In the genomic region with DNA sequence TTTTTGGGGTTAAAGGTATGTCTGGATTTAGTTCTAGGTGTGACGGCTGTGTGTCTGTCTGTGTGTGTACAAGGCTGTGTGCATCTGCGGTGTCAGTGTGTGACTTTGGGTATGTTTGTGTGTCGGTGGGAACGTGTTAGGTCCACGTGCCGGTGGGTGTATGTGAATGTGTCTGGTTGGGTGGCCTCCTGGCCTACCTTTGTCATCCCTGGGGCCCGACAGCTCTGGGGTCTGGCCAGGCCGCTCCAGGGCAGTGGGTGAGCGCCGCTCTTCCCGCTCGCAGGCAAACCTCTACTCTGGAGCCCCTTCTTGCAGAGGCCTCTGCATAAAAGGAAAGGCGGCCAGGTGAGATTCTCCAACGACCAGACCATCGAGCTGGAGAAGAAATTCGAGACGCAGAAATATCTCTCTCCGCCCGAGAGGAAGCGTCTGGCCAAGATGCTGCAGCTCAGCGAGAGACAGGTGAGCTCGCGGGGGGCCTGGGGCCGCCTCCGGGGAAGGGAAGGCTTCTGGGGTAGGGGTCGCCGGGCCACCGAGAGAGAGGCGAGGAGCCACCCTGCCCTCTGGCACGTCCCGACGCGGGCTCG, we compare ENCODE assay signal across 1 cellular context.
TF ChIP-seq lines count a peak whose summit lies in the region.

No MANE protein-coding gene starts in this region.

TF ChIP-seq in K562, 482 proteins besides CTCF, POLR2A, EP300 and RAD21 (continued from another document):
- TF ChIP-seq, protein P1, sequence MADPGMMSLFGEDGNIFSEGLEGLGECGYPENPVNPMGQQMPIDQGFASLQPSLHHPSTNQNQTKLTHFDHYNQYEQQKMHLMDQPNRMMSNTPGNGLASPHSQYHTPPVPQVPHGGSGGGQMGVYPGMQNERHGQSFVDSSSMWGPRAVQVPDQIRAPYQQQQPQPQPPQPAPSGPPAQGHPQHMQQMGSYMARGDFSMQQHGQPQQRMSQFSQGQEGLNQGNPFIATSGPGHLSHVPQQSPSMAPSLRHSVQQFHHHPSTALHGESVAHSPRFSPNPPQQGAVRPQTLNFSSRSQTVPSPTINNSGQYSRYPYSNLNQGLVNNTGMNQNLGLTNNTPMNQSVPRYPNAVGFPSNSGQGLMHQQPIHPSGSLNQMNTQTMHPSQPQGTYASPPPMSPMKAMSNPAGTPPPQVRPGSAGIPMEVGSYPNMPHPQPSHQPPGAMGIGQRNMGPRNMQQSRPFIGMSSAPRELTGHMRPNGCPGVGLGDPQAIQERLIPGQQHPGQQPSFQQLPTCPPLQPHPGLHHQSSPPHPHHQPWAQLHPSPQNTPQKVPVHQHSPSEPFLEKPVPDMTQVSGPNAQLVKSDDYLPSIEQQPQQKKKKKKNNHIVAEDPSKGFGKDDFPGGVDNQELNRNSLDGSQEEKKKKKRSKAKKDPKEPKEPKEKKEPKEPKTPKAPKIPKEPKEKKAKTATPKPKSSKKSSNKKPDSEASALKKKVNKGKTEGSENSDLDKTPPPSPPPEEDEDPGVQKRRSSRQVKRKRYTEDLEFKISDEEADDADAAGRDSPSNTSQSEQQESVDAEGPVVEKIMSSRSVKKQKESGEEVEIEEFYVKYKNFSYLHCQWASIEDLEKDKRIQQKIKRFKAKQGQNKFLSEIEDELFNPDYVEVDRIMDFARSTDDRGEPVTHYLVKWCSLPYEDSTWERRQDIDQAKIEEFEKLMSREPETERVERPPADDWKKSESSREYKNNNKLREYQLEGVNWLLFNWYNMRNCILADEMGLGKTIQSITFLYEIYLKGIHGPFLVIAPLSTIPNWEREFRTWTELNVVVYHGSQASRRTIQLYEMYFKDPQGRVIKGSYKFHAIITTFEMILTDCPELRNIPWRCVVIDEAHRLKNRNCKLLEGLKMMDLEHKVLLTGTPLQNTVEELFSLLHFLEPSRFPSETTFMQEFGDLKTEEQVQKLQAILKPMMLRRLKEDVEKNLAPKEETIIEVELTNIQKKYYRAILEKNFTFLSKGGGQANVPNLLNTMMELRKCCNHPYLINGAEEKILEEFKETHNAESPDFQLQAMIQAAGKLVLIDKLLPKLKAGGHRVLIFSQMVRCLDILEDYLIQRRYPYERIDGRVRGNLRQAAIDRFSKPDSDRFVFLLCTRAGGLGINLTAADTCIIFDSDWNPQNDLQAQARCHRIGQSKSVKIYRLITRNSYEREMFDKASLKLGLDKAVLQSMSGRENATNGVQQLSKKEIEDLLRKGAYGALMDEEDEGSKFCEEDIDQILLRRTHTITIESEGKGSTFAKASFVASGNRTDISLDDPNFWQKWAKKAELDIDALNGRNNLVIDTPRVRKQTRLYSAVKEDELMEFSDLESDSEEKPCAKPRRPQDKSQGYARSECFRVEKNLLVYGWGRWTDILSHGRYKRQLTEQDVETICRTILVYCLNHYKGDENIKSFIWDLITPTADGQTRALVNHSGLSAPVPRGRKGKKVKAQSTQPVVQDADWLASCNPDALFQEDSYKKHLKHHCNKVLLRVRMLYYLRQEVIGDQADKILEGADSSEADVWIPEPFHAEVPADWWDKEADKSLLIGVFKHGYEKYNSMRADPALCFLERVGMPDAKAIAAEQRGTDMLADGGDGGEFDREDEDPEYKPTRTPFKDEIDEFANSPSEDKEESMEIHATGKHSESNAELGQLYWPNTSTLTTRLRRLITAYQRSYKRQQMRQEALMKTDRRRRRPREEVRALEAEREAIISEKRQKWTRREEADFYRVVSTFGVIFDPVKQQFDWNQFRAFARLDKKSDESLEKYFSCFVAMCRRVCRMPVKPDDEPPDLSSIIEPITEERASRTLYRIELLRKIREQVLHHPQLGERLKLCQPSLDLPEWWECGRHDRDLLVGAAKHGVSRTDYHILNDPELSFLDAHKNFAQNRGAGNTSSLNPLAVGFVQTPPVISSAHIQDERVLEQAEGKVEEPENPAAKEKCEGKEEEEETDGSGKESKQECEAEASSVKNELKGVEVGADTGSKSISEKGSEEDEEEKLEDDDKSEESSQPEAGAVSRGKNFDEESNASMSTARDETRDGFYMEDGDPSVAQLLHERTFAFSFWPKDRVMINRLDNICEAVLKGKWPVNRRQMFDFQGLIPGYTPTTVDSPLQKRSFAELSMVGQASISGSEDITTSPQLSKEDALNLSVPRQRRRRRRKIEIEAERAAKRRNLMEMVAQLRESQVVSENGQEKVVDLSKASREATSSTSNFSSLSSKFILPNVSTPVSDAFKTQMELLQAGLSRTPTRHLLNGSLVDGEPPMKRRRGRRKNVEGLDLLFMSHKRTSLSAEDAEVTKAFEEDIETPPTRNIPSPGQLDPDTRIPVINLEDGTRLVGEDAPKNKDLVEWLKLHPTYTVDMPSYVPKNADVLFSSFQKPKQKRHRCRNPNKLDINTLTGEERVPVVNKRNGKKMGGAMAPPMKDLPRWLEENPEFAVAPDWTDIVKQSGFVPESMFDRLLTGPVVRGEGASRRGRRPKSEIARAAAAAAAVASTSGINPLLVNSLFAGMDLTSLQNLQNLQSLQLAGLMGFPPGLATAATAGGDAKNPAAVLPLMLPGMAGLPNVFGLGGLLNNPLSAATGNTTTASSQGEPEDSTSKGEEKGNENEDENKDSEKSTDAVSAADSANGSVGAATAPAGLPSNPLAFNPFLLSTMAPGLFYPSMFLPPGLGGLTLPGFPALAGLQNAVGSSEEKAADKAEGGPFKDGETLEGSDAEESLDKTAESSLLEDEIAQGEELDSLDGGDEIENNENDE (IDR thresholded peaks at IDR 0.05; ENCODE audit: low read depth, low read length), result no peak
- TF ChIP-seq, protein P2, sequence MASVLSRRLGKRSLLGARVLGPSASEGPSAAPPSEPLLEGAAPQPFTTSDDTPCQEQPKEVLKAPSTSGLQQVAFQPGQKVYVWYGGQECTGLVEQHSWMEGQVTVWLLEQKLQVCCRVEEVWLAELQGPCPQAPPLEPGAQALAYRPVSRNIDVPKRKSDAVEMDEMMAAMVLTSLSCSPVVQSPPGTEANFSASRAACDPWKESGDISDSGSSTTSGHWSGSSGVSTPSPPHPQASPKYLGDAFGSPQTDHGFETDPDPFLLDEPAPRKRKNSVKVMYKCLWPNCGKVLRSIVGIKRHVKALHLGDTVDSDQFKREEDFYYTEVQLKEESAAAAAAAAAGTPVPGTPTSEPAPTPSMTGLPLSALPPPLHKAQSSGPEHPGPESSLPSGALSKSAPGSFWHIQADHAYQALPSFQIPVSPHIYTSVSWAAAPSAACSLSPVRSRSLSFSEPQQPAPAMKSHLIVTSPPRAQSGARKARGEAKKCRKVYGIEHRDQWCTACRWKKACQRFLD (CRISPR knock-in tag; IDR thresholded peaks at IDR 0.05), result no peak
- TF ChIP-seq, protein P3, sequence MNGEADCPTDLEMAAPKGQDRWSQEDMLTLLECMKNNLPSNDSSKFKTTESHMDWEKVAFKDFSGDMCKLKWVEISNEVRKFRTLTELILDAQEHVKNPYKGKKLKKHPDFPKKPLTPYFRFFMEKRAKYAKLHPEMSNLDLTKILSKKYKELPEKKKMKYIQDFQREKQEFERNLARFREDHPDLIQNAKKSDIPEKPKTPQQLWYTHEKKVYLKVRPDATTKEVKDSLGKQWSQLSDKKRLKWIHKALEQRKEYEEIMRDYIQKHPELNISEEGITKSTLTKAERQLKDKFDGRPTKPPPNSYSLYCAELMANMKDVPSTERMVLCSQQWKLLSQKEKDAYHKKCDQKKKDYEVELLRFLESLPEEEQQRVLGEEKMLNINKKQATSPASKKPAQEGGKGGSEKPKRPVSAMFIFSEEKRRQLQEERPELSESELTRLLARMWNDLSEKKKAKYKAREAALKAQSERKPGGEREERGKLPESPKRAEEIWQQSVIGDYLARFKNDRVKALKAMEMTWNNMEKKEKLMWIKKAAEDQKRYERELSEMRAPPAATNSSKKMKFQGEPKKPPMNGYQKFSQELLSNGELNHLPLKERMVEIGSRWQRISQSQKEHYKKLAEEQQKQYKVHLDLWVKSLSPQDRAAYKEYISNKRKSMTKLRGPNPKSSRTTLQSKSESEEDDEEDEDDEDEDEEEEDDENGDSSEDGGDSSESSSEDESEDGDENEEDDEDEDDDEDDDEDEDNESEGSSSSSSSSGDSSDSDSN (IDR thresholded peaks at IDR 0.05; ENCODE audit: borderline replicate concordance in 1 of 2, low read depth in 2 of 2, low read length in 2 of 2), result peak in 1 of 2 experiments; percentile 67; a peak in 3 of 4 replicates
- no peak for TF ChIP-seq ZFP36 (IDR thresholded peaks at IDR 0.05; ENCODE audit: low read depth, low read length, partially characterized antibody)
- TF ChIP-seq, protein P4, sequence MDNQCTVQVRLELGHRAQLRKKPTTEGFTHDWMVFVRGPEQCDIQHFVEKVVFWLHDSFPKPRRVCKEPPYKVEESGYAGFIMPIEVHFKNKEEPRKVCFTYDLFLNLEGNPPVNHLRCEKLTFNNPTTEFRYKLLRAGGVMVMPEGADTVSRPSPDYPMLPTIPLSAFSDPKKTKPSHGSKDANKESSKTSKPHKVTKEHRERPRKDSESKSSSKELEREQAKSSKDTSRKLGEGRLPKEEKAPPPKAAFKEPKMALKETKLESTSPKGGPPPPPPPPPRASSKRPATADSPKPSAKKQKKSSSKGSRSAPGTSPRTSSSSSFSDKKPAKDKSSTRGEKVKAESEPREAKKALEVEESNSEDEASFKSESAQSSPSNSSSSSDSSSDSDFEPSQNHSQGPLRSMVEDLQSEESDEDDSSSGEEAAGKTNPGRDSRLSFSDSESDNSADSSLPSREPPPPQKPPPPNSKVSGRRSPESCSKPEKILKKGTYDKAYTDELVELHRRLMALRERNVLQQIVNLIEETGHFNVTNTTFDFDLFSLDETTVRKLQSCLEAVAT (IDR thresholded peaks at IDR 0.05), result peak; percentile 91 to 94
- peak; percentile 58 for TF ChIP-seq SUPT5H (IDR thresholded peaks at IDR 0.05)
